17 cellular contexts compared by ENCODE assay signal in the genomic region with DNA sequence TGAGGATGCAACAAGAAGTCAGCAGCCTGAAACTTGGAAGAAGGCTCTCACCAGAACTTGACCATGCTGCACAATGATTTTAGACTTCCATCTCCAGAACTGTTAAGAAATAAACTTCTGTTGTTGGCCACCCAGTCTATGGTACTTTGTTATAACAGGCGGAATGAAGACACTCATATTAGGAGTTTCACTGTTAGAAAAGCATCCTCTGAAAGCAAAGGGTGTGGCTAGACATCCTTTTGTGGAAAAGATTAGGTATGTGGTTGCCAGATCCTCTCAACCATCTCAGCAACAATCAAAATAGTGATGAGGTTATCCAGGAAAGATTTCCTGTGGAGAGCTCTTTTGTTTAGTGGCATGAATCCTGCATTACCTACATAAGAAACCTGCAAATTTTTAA.
"Had no signal": no experiment of that assay in that cellular context is flagged by ENCODE, and none has a peak within 500 bp of the region (broad histone marks: within the 10 kb centered on the region; RNA-seq: fewer than 3 reads in every experiment).

No MANE protein-coding gene starts in this region.

- H3K36me3 ChIP-seq: gastroesophageal sphincter, heart right ventricle, lower lobe of right lung, right lobe of liver, stomach, thoracic aorta had no signal

- ATAC-seq: body of pancreas, gastroesophageal sphincter, heart right ventricle, left colon, lower lobe of right lung, right lobe of liver had no signal

- H3K27ac ChIP-seq: body of pancreas, gastroesophageal sphincter, heart right ventricle, lower lobe of right lung, right lobe of liver, stomach, thoracic aorta had no signal

- H3K4me3 ChIP-seq: body of pancreas, gastroesophageal sphincter, heart right ventricle, lower lobe of right lung, right lobe of liver, smooth muscle cell, stomach, thoracic aorta had no signal

- DNase-seq: activated CD4-positive, CD25-positive, alpha-beta regulatory T cell treated with anti-CD3 and anti-CD28 coated beads, Interleukin-2, amount 50 U/mL, for 72 hours; activated gamma-delta T cell treated with Interleukin-2 at 50 U/mL for 16 hours; activated T-cell treated with anti-CD3 and anti-CD28 coated beads for 4 hours; amniotic stem cell; body of pancreas; caudate nucleus; heart right ventricle; left colon; lower lobe of right lung; right lobe of liver; stimulated activated CD4-positive, alpha-beta T cell treated with anti-CD3 and anti-CD28 coated beads, Interleukin-4, amount 100 ng/mL, for 4 hours; stimulated activated CD8-positive, alpha-beta memory T cell treated with anti-CD3 and anti-CD28 coated beads, Interleukin-4, amount 100 ng/mL, for 48 hours; stomach had no signal

- H3K9me3 ChIP-seq: body of pancreas, lower lobe of right lung, right lobe of liver, stomach, thoracic aorta had no signal

- H3K4me3 Mint-ChIP-seq: neural crest cell had no signal

- H3K4me2 ChIP-seq: smooth muscle cell had no signal

- H3K4me1 ChIP-seq: body of pancreas, right lobe of liver had no signal

- H3K27me3 ChIP-seq: body of pancreas, gastroesophageal sphincter, heart right ventricle, right lobe of liver, stomach had no signal
